Comparison of ENCODE assay signal across 14 cellular contexts in genomic region chr15:78925076-78925624, GRCh38.
"Had no signal": no experiment of that assay in that cellular context is flagged by ENCODE, and none has a peak within 500 bp of the region (broad histone marks: within the 10 kb centered on the region; RNA-seq: fewer than 3 reads in every experiment).

No MANE protein-coding gene starts in this region.

- H3K9me3 Mint-ChIP-seq: activated CD8-positive, alpha-beta T cell treated with anti-CD3 and anti-CD28 coated beads for 36 hours; activated naive CD4-positive, alpha-beta T cell treated with anti-CD3 and anti-CD28 coated beads, Interleukin-2, amount 50 U/mL, for 72 hours; nephron; stimulated activated naive CD8-positive, alpha-beta T cell treated with anti-CD3 and anti-CD28 coated beads, Interleukin-15, amount 100 ng/mL, for 72 hours had no signal

- DNase-seq: activated CD4-positive, alpha-beta T cell treated with anti-CD3 and anti-CD28 coated beads for 4 hours; activated CD8-positive, alpha-beta memory T cell treated with anti-CD3 and anti-CD28 coated beads, Interleukin-2, amount 50 U/mL, for 4 hours; activated CD8-positive, alpha-beta T cell treated with anti-CD3 and anti-CD28 coated beads for 36 hours; amniotic stem cell; brain microvascular endothelial cell; cerebellar nuclear complex; foreskin melanocyte; left ventricle myocardium inferior; mesenchymal stem cell; stimulated activated CD4-positive, alpha-beta T cell treated with anti-CD3 and anti-CD28 coated beads, Interleukin-2, amount 100 ng/mL, for 48 hours; stimulated activated naive CD8-positive, alpha-beta T cell treated with anti-CD3 and anti-CD28 coated beads, Interleukin-15, amount 100 ng/mL, for 72 hours; uterus had no signal

- H3K27ac Mint-ChIP-seq: activated CD8-positive, alpha-beta T cell treated with anti-CD3 and anti-CD28 coated beads for 36 hours; nephron had no signal

- ATAC-seq: activated CD8-positive, alpha-beta T cell treated with anti-CD3 and anti-CD28 coated beads for 36 hours had no signal

- H3K4me1 Mint-ChIP-seq: nephron; stimulated activated naive CD8-positive, alpha-beta T cell treated with anti-CD3 and anti-CD28 coated beads, Interleukin-15, amount 100 ng/mL, for 72 hours had no signal

- H3K27me3 Mint-ChIP-seq: activated CD8-positive, alpha-beta T cell treated with anti-CD3 and anti-CD28 coated beads for 36 hours; stimulated activated naive CD8-positive, alpha-beta T cell treated with anti-CD3 and anti-CD28 coated beads, Interleukin-15, amount 100 ng/mL, for 72 hours had no signal

- H3K4me3 Mint-ChIP-seq: activated CD8-positive, alpha-beta T cell treated with anti-CD3 and anti-CD28 coated beads for 36 hours; nephron; stimulated activated naive CD8-positive, alpha-beta T cell treated with anti-CD3 and anti-CD28 coated beads, Interleukin-15, amount 100 ng/mL, for 72 hours had no signal
